ENCODE assay signal across 8 cellular contexts in genomic region chr19:45442927-45443461, GRCh38. TPM values are rescaled to one million over a fixed set of nuclear protein-coding genes. Genes with fewer than 3 reads are reported as not detected.
DNase-seq lines count a peak whose midpoint lies in the region; ATAC-seq lines count a peak whose summit lies in the region.

No MANE protein-coding gene starts in this region.

- no peaks in the 10 kb centered on the region for H3K36me3 Mint-ChIP-seq in naive B cell

- no peaks in the 10 kb centered on the region for H3K27me3 ChIP-seq in BLaER1

- ATAC-seq in naive B cell (ENCODE audit: low read depth in 2 of 2) (peak; percentile 62 to 66), HG02852 (IDR thresholded peaks at IDR 0.05; ENCODE audit: unreplicated experiment) (no peak)

- peak overlapping the region; percentile 54; the same call in 1 of the 2 replicates for H3K9ac ChIP-seq in BLaER1

- peaks cover 61% of the 10 kb centered on the region for H3K4me1 ChIP-seq in BLaER1

- H3K27ac ChIP-seq in BLaER1: peak overlapping the region; percentile 85
- peak overlapping the region; percentile 96 for H3K27ac ChIP-seq in epithelial cell of prostate

- peak overlapping the region; percentile 66 for H3K4me3 ChIP-seq in BLaER1

- H3K9me3 ChIP-seq in BLaER1: no peaks in the 10 kb centered on the region

- no peaks in the 10 kb centered on the region for H4K20me1 ChIP-seq in BLaER1

- DNase-seq in HT1080 (ENCODE audit: low read depth) (peak; percentile 60), UCSD-AML1 (lab: John Stamatoyannopoulos, UW; ENCODE audit: unreplicated experiment) (peak; percentile 65), epithelial cell of prostate (ENCODE audit: low read depth, low spot score) (no peak), naive B cell (peak; percentile 87), NCI-H1092 treated with DMSO at 0.1 percent for 48 hours (lab: John Stamatoyannopoulos, UW) (no peak), D341Med (ENCODE audit: low spot score) (no peak)

- no peaks in the 10 kb centered on the region for H3K9me3 Mint-ChIP-seq in naive B cell

- H3K27me3 Mint-ChIP-seq in naive B cell: no peaks in the 10 kb centered on the region

- H3K27ac Mint-ChIP-seq in naive B cell: peak overlapping the region; percentile 91 to 99 (median 96)

- peak overlapping the region; percentile 79 to 94 (median 88) for H3K4me3 Mint-ChIP-seq in naive B cell

- peaks cover 48 to 61% (median 54%) of the 10 kb centered on the region in 3 donors for H3K4me1 Mint-ChIP-seq in naive B cell

- H3K36me3 ChIP-seq in BLaER1: no peaks in the 10 kb centered on the region

- peak overlapping the region; percentile 87 for H3K4me2 ChIP-seq in BLaER1

RNA-seq across cellular contexts. Expression of gene ERCC1, which starts 19.3 kb away (rescaled TPM):
- 125 and 137 TPM in 2 replicates for total RNA-seq in HT1080 (2014; rRNA removed; shearing (Covaris generic))
- polyA plus RNA-seq in HT1080 (2015; cell fraction: cytosol; rRNA removed): 96.3 and 98.1 TPM in 2 replicates
- 99.8 and 118 TPM in 2 replicates for polyA plus RNA-seq in HT1080 (2015; cell fraction: nucleus; rRNA removed)
- 10 to 100 TPM; 40.0 to 91.4 (median 46.2) TPM for polyA plus RNA-seq in naive B cell (ENCODE audit: low read depth in 6 of 6)

RNA-seq across cellular contexts. Expression of gene FOSB, which starts 24.8 kb away (rescaled TPM):
- 0.30 and 0.53 TPM in 2 replicates for total RNA-seq in HT1080 (2014; rRNA removed; shearing (Covaris generic))
- polyA plus RNA-seq in HT1080 (2015; cell fraction: cytosol; rRNA removed): 0.26 TPM in 2 replicates
- 0.83 and 5.8 TPM in 2 replicates for polyA plus RNA-seq in HT1080 (2015; cell fraction: nucleus; rRNA removed)
- polyA plus RNA-seq in naive B cell (ENCODE audit: low read depth in 6 of 6): 100 to 1,000 TPM in 1 of 6 donors, 10 to 100 TPM in 5; 26.6 to 110 (median 82.1) TPM

RNA-seq across cellular contexts. Expression of gene POLR1G, which starts 36.5 kb away (rescaled TPM):
- total RNA-seq in HT1080 (2014; rRNA removed; shearing (Covaris generic)): 39.8 and 54.6 TPM in 2 replicates
- 15.5 and 15.7 TPM in 2 replicates for polyA plus RNA-seq in HT1080 (2015; cell fraction: cytosol; rRNA removed)
- polyA plus RNA-seq in HT1080 (2015; cell fraction: nucleus; rRNA removed): 15.9 and 18.7 TPM in 2 replicates
- polyA plus RNA-seq in naive B cell (ENCODE audit: low read depth in 6 of 6): 1 to 10 TPM in 5 of 6 donors, under 1 TPM in 1; 0.49 to 8.5 (median 3.0) TPM

RNA-seq across cellular contexts. Expression of gene PPP1R13L, which starts 38.1 kb away (rescaled TPM):
- total RNA-seq in HT1080 (2014; rRNA removed; shearing (Covaris generic)): 18.9 and 34.3 TPM in 2 replicates
- 96.8 and 126 TPM in 2 replicates for polyA plus RNA-seq in HT1080 (2015; cell fraction: cytosol; rRNA removed)
- 198 and 211 TPM in 2 replicates for polyA plus RNA-seq in HT1080 (2015; cell fraction: nucleus; rRNA removed)
- 1 to 10 TPM in 4 of 6 donors, under 1 TPM in 1, not detected in 1; 0.29 to 4.3 (median 2.5) TPM for polyA plus RNA-seq in naive B cell (ENCODE audit: low read depth in 6 of 6)

RNA-seq across cellular contexts. Expression of gene RTN2, which starts 53.9 kb away (rescaled TPM):
- total RNA-seq in HT1080 (2014; rRNA removed; shearing (Covaris generic)): 12.9 and 13.7 TPM in 2 replicates
- 5.7 and 10.1 TPM in 2 replicates for polyA plus RNA-seq in HT1080 (2015; cell fraction: cytosol; rRNA removed)
- 5.8 TPM in 2 replicates for polyA plus RNA-seq in HT1080 (2015; cell fraction: nucleus; rRNA removed)
- under 1 TPM in 3 of 6 donors, not detected in 3; 0.28 to 0.58 (median 0.47) TPM for polyA plus RNA-seq in naive B cell (ENCODE audit: low read depth in 6 of 6)

Comparison
In these comparisons a context has a peak if more than half of its experiments do, and no peak if none do; other contexts are left out.
1. DNase-seq: peak in HT1080 (single experiment), UCSD-AML1 (single experiment) and naive B cell (single experiment); none in epithelial cell of prostate (single experiment), NCI-H1092 treated with DMSO at 0.1 percent for 48 hours (single experiment) and D341Med (single experiment).